Comparison of ENCODE assay signal across 20 cellular contexts in genomic region chr14:37673439-37673838, GRCh38.
"Had no signal": no experiment of that assay in that cellular context is flagged by ENCODE, and none has a peak within 500 bp of the region (broad histone marks: within the 10 kb centered on the region; RNA-seq: fewer than 3 reads in every experiment).

No MANE protein-coding gene starts in this region.

- H3K79me2 ChIP-seq: parathyroid adenoma had no signal

- H2AFZ ChIP-seq: parathyroid adenoma had no signal

- H3K9ac ChIP-seq: parathyroid adenoma had no signal

- DNase-seq: activated B cell treated with CpG ODN at 0.5 μM for 24 hours; activated CD4-positive, alpha-beta memory T cell treated with anti-CD3 and anti-CD28 coated beads, Interleukin-2, amount 10 ng/mL, durations not matched to agents 7 days and 5 days; activated CD4-positive, alpha-beta T cell treated with anti-CD3 and anti-CD28 coated beads for 48 hours; activated CD8-positive, alpha-beta memory T cell treated with anti-CD3 and anti-CD28 coated beads, Interleukin-2, amount 10 ng/mL, durations not matched to agents 7 days and 5 days; activated naive CD4-positive, alpha-beta T cell; activated naive CD8-positive, alpha-beta T cell treated with anti-CD3 and anti-CD28 coated beads for 36 hours; amygdala; effector memory CD8-positive, alpha-beta T cell; esophagus squamous epithelium; immature natural killer cell; kidney glomerular epithelial cell; left ventricle myocardium superior; mesenchymal stem cell; sigmoid colon; stimulated activated naive CD4-positive, alpha-beta T cell; T-helper 9 cell; upper lobe of right lung had no signal

- H3K9me3 ChIP-seq: esophagus squamous epithelium, sigmoid colon, upper lobe of right lung had no signal

- H3K4me1 ChIP-seq: esophagus squamous epithelium, parathyroid adenoma, sigmoid colon, upper lobe of right lung had no signal

- H3K36me3 ChIP-seq: cardiac muscle cell, esophagus squamous epithelium, sigmoid colon, upper lobe of right lung had no signal

- H3K27me3 ChIP-seq: cardiac muscle cell, esophagus squamous epithelium, sigmoid colon, upper lobe of right lung had no signal

- H3K27ac ChIP-seq: cardiac muscle cell, esophagus squamous epithelium, parathyroid adenoma, sigmoid colon, upper lobe of right lung had no signal

- ATAC-seq: activated CD8-positive, alpha-beta memory T cell treated with anti-CD3 and anti-CD28 coated beads, Interleukin-2, amount 10 ng/mL, durations not matched to agents 7 days and 5 days; effector memory CD8-positive, alpha-beta T cell; left ventricle myocardium superior; natural killer cell treated with Interleukin-12 subunit alpha and Interleukin-12 subunit beta and Interleukin-15 and Interleukin-18, amount 100 ng/mL, for 72 hours; upper lobe of right lung had no signal

- H3K4me3 ChIP-seq: cardiac muscle cell, esophagus squamous epithelium, sigmoid colon, upper lobe of right lung had no signal
